ENCODE assay signal across 17 cellular contexts in the genomic region with DNA sequence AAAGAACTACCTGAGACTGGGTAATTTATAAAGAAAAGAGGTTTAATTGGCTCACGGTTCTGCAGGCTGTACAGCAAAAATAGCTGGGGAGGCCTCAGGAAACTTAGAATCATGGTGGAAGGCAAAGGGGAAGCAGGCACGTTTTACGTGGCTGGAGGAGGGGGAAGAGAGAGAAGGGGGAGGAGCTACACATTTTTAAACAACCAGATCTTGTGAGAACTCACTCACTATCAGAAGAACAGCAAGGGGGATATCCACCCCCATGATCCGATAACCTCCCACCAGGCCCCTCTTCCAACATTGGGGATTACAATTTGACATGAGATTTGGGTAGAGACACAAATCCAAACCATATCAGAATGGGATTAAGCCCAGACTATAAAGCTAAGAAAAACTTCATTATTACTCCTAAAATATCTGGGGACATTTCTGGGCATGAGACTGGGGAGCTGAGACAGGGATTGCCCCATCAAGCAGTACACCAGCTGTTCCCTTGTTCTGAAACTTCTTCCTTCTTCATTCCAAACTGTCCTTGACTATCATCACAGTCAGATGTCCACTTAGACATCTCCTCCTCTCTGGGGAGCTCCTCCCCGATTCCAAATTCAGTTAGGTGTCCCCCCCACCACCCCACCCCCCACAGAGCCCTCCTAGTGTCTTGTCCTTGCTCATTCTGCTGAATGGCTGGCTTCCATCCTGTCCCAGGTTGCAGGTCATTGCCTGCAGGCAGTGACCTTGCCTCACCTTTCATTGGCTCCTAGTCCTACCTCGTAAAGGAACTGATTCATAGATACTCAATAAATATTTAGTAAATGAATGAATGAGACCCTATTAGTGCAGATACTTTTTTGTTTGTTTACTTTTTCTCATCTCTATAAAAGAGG.
"Had no signal": no experiment of that assay in that cellular context is flagged by ENCODE, and none has a peak within 500 bp of the region (broad histone marks: within the 10 kb centered on the region; RNA-seq: fewer than 3 reads in every experiment).

No MANE protein-coding gene starts in this region.

- ATAC-seq: lower lobe of right lung; naive thymus-derived CD8-positive, alpha-beta T cell; stimulated activated naive CD8-positive, alpha-beta T cell treated with anti-CD3 and anti-CD28 coated beads, Interleukin-15, Interleukin-2, amounts not matched to agents 100 U/mL and 50 U/mL, for 24 hours; upper lobe of right lung had no signal

- H3K4me1 ChIP-seq: body of pancreas, lower lobe of right lung, upper lobe of right lung had no signal

- H3K27ac ChIP-seq: body of pancreas, esophagus muscularis mucosa, lower lobe of right lung, upper lobe of right lung had no signal

- H3K27me3 ChIP-seq: body of pancreas, upper lobe of right lung had no signal

- H3K27ac Mint-ChIP-seq: activated naive CD4-positive, alpha-beta T cell treated with anti-CD3 and anti-CD28 coated beads, Interleukin-2, amount 50 U/mL, for 24 hours; naive thymus-derived CD8-positive, alpha-beta T cell; progenitor cell of endocrine pancreas had no signal

- DNase-seq: activated CD4-positive, alpha-beta T cell treated with anti-CD3 and anti-CD28 coated beads for 1 hour; activated gamma-delta T cell treated with Interleukin-2 at 50 U/mL for 16 hours; activated T-cell treated with anti-CD3 and anti-CD28 coated beads, Interleukin-2, amount 50 U/mL, for 1 hour; body of pancreas; central memory CD4-positive, alpha-beta T cell; effector memory CD4-positive, alpha-beta T cell; glutamatergic neuron; hippocampal formation; left cardiac atrium; lower lobe of right lung; naive thymus-derived CD8-positive, alpha-beta T cell; stimulated activated CD4-positive, alpha-beta T cell treated with anti-CD3 and anti-CD28 coated beads, Interleukin-4, amount 100 ng/mL, for 4 hours; stimulated activated naive CD8-positive, alpha-beta T cell treated with anti-CD3 and anti-CD28 coated beads, Interleukin-15, Interleukin-2, amounts not matched to agents 100 U/mL and 50 U/mL, for 24 hours; upper lobe of right lung had no signal

- H3K36me3 Mint-ChIP-seq: activated naive CD4-positive, alpha-beta T cell treated with anti-CD3 and anti-CD28 coated beads, Interleukin-2, amount 50 U/mL, for 24 hours; naive thymus-derived CD8-positive, alpha-beta T cell had no signal

- H3K4me3 ChIP-seq: body of pancreas, esophagus muscularis mucosa, lower lobe of right lung, upper lobe of right lung had no signal

- H3K9me3 Mint-ChIP-seq: activated naive CD4-positive, alpha-beta T cell treated with anti-CD3 and anti-CD28 coated beads, Interleukin-2, amount 50 U/mL, for 24 hours had no signal

- H3K4me1 Mint-ChIP-seq: activated naive CD4-positive, alpha-beta T cell treated with anti-CD3 and anti-CD28 coated beads, Interleukin-2, amount 50 U/mL, for 24 hours had no signal

- H3K4me3 Mint-ChIP-seq: activated naive CD4-positive, alpha-beta T cell treated with anti-CD3 and anti-CD28 coated beads, Interleukin-2, amount 50 U/mL, for 24 hours; naive thymus-derived CD8-positive, alpha-beta T cell had no signal

- H3K36me3 ChIP-seq: esophagus muscularis mucosa, lower lobe of right lung, upper lobe of right lung had no signal

- H3K9me3 ChIP-seq: body of pancreas, esophagus muscularis mucosa, lower lobe of right lung, upper lobe of right lung had no signal
